Comparison of ENCODE assay signal across 14 cellular contexts in the genomic region with DNA sequence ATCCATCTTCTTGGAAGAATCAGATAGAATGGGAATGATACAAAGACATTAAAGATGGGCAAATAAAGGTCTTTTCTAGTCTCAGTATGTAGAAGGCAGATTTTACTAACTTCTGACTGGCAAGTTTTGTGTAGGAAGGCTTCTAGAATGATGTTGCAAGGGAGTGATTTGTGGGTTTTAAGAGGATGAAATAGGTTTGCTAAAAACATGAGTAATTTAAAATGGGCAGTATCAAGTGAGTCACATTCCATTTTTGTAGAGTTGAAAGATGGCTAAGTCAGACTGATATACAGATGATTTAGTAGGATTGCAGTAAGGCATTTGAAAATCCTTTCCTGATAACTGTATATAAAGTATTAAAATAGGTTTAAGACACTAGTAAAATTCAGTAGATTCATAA.
"Had no signal": no experiment of that assay in that cellular context is flagged by ENCODE, and none has a peak within 500 bp of the region (broad histone marks: within the 10 kb centered on the region; RNA-seq: fewer than 3 reads in every experiment).

No MANE protein-coding gene starts in this region.

- H3K9me3 ChIP-seq: colonic mucosa, thyroid gland had no signal

- H3K79me2 ChIP-seq: parathyroid adenoma had no signal

- H3K27ac Mint-ChIP-seq: activated CD4-positive, alpha-beta memory T cell treated with anti-CD3 and anti-CD28 coated beads for 36 hours; activated naive CD8-positive, alpha-beta T cell treated with anti-CD3 and anti-CD28 coated beads for 36 hours; activated T-cell treated with anti-CD3 and anti-CD28 coated beads, Interleukin-2, amount 50 U/mL, for 72 hours; naive thymus-derived CD4-positive, alpha-beta T cell had no signal

- H2AFZ ChIP-seq: parathyroid adenoma had no signal

- H3K4me1 Mint-ChIP-seq: activated naive CD8-positive, alpha-beta T cell treated with anti-CD3 and anti-CD28 coated beads for 36 hours; naive thymus-derived CD4-positive, alpha-beta T cell had no signal

- H3K27me3 ChIP-seq: colonic mucosa, thyroid gland had no signal

- DNase-seq: activated CD4-positive, alpha-beta memory T cell treated with anti-CD3 and anti-CD28 coated beads for 36 hours; activated CD4-positive, alpha-beta T cell treated with anti-CD3 and anti-CD28 coated beads for 1 hour; activated gamma-delta T cell treated with Interleukin-2 at 50 U/mL for 16 hours; activated naive CD8-positive, alpha-beta T cell treated with anti-CD3 and anti-CD28 coated beads for 36 hours; activated T-cell treated with anti-CD3 and anti-CD28 coated beads, Interleukin-2, amount 50 U/mL, for 72 hours; aorta; colonic mucosa; effector CD4-positive, alpha-beta T cell; head of caudate nucleus; naive thymus-derived CD4-positive, alpha-beta T cell; retina; thyroid gland had no signal

- H3K4me3 ChIP-seq: colonic mucosa, smooth muscle cell, thyroid gland had no signal

- H3K4me1 ChIP-seq: colonic mucosa, parathyroid adenoma, thyroid gland had no signal

- H3K27ac ChIP-seq: colonic mucosa, parathyroid adenoma, thyroid gland had no signal

- H3K4me3 Mint-ChIP-seq: activated CD4-positive, alpha-beta memory T cell treated with anti-CD3 and anti-CD28 coated beads for 36 hours; activated naive CD8-positive, alpha-beta T cell treated with anti-CD3 and anti-CD28 coated beads for 36 hours; activated T-cell treated with anti-CD3 and anti-CD28 coated beads, Interleukin-2, amount 50 U/mL, for 72 hours; naive thymus-derived CD4-positive, alpha-beta T cell had no signal

- H3K36me3 ChIP-seq: colonic mucosa, thyroid gland had no signal

- ATAC-seq: activated T-cell treated with anti-CD3 and anti-CD28 coated beads, Interleukin-2, amount 50 U/mL, for 72 hours; naive thymus-derived CD4-positive, alpha-beta T cell had no signal

- H3K27me3 Mint-ChIP-seq: activated CD4-positive, alpha-beta memory T cell treated with anti-CD3 and anti-CD28 coated beads for 36 hours; activated naive CD8-positive, alpha-beta T cell treated with anti-CD3 and anti-CD28 coated beads for 36 hours; naive thymus-derived CD4-positive, alpha-beta T cell had no signal

- H3K9ac ChIP-seq: parathyroid adenoma had no signal

- H3K4me2 ChIP-seq: smooth muscle cell had no signal

- H3K36me3 Mint-ChIP-seq: activated CD4-positive, alpha-beta memory T cell treated with anti-CD3 and anti-CD28 coated beads for 36 hours; activated naive CD8-positive, alpha-beta T cell treated with anti-CD3 and anti-CD28 coated beads for 36 hours; naive thymus-derived CD4-positive, alpha-beta T cell had no signal
